15 cellular contexts compared by ENCODE assay signal in the genomic region with DNA sequence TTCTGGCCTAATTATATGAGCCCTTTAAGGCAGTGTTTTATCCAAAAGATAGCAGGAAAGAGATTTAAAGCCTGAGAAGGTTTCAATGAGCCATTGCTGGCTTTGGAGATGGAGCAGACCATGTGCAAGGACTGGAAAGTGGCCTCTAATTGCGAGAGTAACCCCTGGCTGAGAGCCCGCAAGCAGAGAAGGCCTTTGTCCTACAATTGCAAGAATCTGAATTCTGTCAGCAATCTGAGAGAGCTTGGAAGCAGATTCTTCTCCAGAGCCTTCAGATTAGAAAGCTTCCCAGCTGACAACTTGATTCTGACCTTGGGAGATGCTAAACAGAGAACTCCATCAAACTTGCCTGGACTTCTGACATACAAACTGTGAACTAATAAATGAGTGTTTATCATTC.
"Had no signal": no experiment of that assay in that cellular context is flagged by ENCODE, and none has a peak within 500 bp of the region (broad histone marks: within the 10 kb centered on the region; RNA-seq: fewer than 3 reads in every experiment).

No MANE protein-coding gene starts in this region.

- H3K27me3 ChIP-seq: body of pancreas, transverse colon had no signal

- H3K4me3 ChIP-seq: body of pancreas, lung, transverse colon had no signal

- H3K36me3 ChIP-seq: transverse colon had no signal

- DNase-seq: activated CD4-positive, alpha-beta T cell treated with anti-CD3 and anti-CD28 coated beads for 48 hours; activated CD8-positive, alpha-beta T cell treated with anti-CD3 and anti-CD28 coated beads for 36 hours; activated effector memory CD4-positive, alpha-beta T cell treated with anti-CD3 and anti-CD28 coated beads, Interleukin-2, amount 50 U/mL, for 16 hours; activated T-cell treated with anti-CD3 and anti-CD28 coated beads, Interleukin-2, amount 50 U/mL, for 48 hours; amygdala; central memory CD4-positive, alpha-beta T cell; head of caudate nucleus; midbrain; SHP77 treated with DMSO at 0.1 percent for 48 hours; stimulated activated CD4-positive, alpha-beta T cell treated with anti-CD3 and anti-CD28 coated beads, Interleukin-2, amount 100 ng/mL, for 48 hours; T-helper 17 cell; transverse colon had no signal

- H3K27ac ChIP-seq: body of pancreas, transverse colon had no signal

- H3K9me3 ChIP-seq: body of pancreas, transverse colon had no signal

- H3K4me1 ChIP-seq: body of pancreas, transverse colon had no signal

- ATAC-seq: activated CD8-positive, alpha-beta T cell treated with anti-CD3 and anti-CD28 coated beads for 36 hours; body of pancreas; stimulated activated memory B cell treated with anti-CD40 and anti-IgM and Interleukin-4, amounts not matched to agents 10 μg/mL and 1 μg/mL and 100 μg/mL, for 72 hours; T-helper 17 cell had no signal
